In the genomic region with DNA sequence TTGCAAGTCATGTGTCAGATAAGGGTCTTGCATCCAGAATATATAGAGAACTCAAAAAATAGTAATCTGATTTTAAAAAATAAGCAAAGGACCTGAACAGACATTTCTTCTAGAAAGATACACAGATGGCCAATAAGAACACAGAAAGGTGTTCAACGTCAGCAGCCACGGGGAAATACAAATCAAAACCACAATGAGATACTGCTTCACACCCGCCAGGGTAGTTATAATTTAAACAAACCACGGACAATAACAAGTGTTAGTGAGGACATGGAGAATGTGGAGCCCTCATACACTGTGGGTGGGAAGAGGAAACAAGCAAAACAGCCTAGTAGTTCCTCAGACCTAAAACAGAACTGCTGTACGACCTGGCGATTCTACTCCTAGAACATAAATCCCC, we compare ENCODE assay signal across 11 cellular contexts. TPM values are rescaled to one million over a fixed set of nuclear protein-coding genes. Genes with fewer than 3 reads are reported as not detected.
A peak's percentile ranks its signal among the peaks of the same experiment; 100 is the strongest.
DNase-seq lines count a peak whose midpoint lies in the region; ATAC-seq, FAIRE-seq and TF ChIP-seq lines count a peak whose summit lies in the region.
"Had no signal": no experiment of that assay in that cellular context is flagged by ENCODE, and none has a peak within 500 bp of the region (broad histone marks: within the 10 kb centered on the region; RNA-seq: fewer than 3 reads in every experiment).

No MANE protein-coding gene starts in this region.

- peak; percentile 92 for ATAC-seq in CD8-positive, alpha-beta T cell
- ATAC-seq in GM21619 (IDR thresholded peaks at IDR 0.05; ENCODE audit: unreplicated experiment) (peak; percentile 44), GM19023 (IDR thresholded peaks at IDR 0.05; ENCODE audit: unreplicated experiment) (no peak)

- H3K27ac ChIP-seq in CD8-positive, alpha-beta T cell (ENCODE audit: low read depth, low read length): no peak overlapping the region
- H3K27ac ChIP-seq in muscle layer of duodenum (ENCODE audit: low read length) (peak overlapping the region; percentile 43), SJCRH30 (no peak overlapping the region)
- H3K27ac ChIP-seq: brain microvascular endothelial cell, esophagus squamous epithelium had no signal

- H3K36me3 ChIP-seq in CD8-positive, alpha-beta T cell (ENCODE audit: insufficient read depth, low read length): no peaks in the 10 kb centered on the region
- no peaks in the 10 kb centered on the region for H3K36me3 ChIP-seq in muscle layer of duodenum (ENCODE audit: control insufficient read depth in 1 of 2, insufficient read depth in 2 of 2, low read length in 2 of 2)
- no peaks in the 10 kb centered on the region for H3K36me3 ChIP-seq in SJCRH30
- H3K36me3 ChIP-seq: brain microvascular endothelial cell, esophagus squamous epithelium had no signal

- H3K36me3 Mint-ChIP-seq in CD8-positive, alpha-beta T cell: no peaks in the 10 kb centered on the region
- H3K36me3 Mint-ChIP-seq in activated naive CD4-positive, alpha-beta T cell treated with anti-CD3 and anti-CD28 coated beads, Interleukin-2, amount 10 ng/mL, durations not matched to agents 7 days and 5 days: no peaks in the 10 kb centered on the region

- peaks cover 21% of the 10 kb centered on the region for H3K4me1 Mint-ChIP-seq in CD8-positive, alpha-beta T cell (ENCODE audit: low read depth)
- H3K4me1 Mint-ChIP-seq in activated naive CD4-positive, alpha-beta T cell treated with anti-CD3 and anti-CD28 coated beads, Interleukin-2, amount 10 ng/mL, durations not matched to agents 7 days and 5 days: peaks cover 14% of the 10 kb centered on the region

- H3K27me3 Mint-ChIP-seq in CD8-positive, alpha-beta T cell (ENCODE audit: low read depth): peaks cover 7% of the 10 kb centered on the region
- peaks cover 47% of the 10 kb centered on the region for H3K27me3 Mint-ChIP-seq in activated naive CD4-positive, alpha-beta T cell treated with anti-CD3 and anti-CD28 coated beads, Interleukin-2, amount 10 ng/mL, durations not matched to agents 7 days and 5 days

- no peak for TF ChIP-seq CTCF in CD8-positive, alpha-beta T cell (IDR thresholded peaks at IDR 0.05)
- TF ChIP-seq CTCF in D721Med (IDR thresholded peaks at IDR 0.05; ENCODE audit: insufficient read depth, missing control alignments): no peak

- peaks cover 26% of the 10 kb centered on the region for H3K4me1 ChIP-seq in CD8-positive, alpha-beta T cell (ENCODE audit: insufficient read depth, low read length)
- H3K4me1 ChIP-seq in muscle layer of duodenum (ENCODE audit: control insufficient read depth in 1 of 2, insufficient read depth in 2 of 2, low read length in 2 of 2) (peaks cover 0 to 8% of the 10 kb centered on the region in 2 donors), SJCRH30 (no peaks in the 10 kb centered on the region)

- POLR2A ChIA-PET in CD8-positive, alpha-beta T cell (lab: Charles Lee): no interaction called here

- H3K9me3 Mint-ChIP-seq in CD8-positive, alpha-beta T cell: no peaks in the 10 kb centered on the region
- no peaks in the 10 kb centered on the region for H3K9me3 Mint-ChIP-seq in activated naive CD4-positive, alpha-beta T cell treated with anti-CD3 and anti-CD28 coated beads, Interleukin-2, amount 10 ng/mL, durations not matched to agents 7 days and 5 days

- H3K9me3 ChIP-seq in CD8-positive, alpha-beta T cell (ENCODE audit: low read length): no peaks in the 10 kb centered on the region
- H3K9me3 ChIP-seq in muscle layer of duodenum (ENCODE audit: control insufficient read depth in 1 of 2, low read length in 2 of 2) (no peaks in the 10 kb centered on the region), SJCRH30 (replicated peaks) (no peaks in the 10 kb centered on the region)
- H3K9me3 ChIP-seq: esophagus squamous epithelium had no signal

- H3K27ac Mint-ChIP-seq in CD8-positive, alpha-beta T cell: peak overlapping the region; percentile 90
- H3K27ac Mint-ChIP-seq in activated naive CD4-positive, alpha-beta T cell treated with anti-CD3 and anti-CD28 coated beads, Interleukin-2, amount 10 ng/mL, durations not matched to agents 7 days and 5 days: peak overlapping the region; percentile 38

- peak overlapping the region; percentile 55 for H3K4me3 Mint-ChIP-seq in CD8-positive, alpha-beta T cell
- no peak overlapping the region for H3K4me3 Mint-ChIP-seq in activated naive CD4-positive, alpha-beta T cell treated with anti-CD3 and anti-CD28 coated beads, Interleukin-2, amount 10 ng/mL, durations not matched to agents 7 days and 5 days

- no peak overlapping the region for H3K4me3 ChIP-seq in CD8-positive, alpha-beta T cell (ENCODE audit: low read depth, low read length)
- H3K4me3 ChIP-seq in muscle layer of duodenum (ENCODE audit: low read depth in 1 of 2, low read length in 2 of 2) (no peak overlapping the region), SJCRH30 (no peak overlapping the region)
- H3K4me3 ChIP-seq: esophagus squamous epithelium had no signal

- FAIRE-seq in D721Med (lab: Jason Lieb, UNC): no peak

- CTCF ChIA-PET in CD8-positive, alpha-beta T cell (lab: Charles Lee): interaction anchor here (0.7 kb wide), 1 partner anchor 348 kb away, joined by 3 read pairs; no protein-coding TSS in a partner anchor
- CTCF ChIA-PET in activated naive CD4-positive, alpha-beta T cell treated with anti-CD3 and anti-CD28 coated beads, Interleukin-2, amount 10 ng/mL, durations not matched to agents 7 days and 5 days (lab: Charles Lee): no interaction called here

- H3K27me3 ChIP-seq in CD8-positive, alpha-beta T cell (ENCODE audit: insufficient read depth, low read length): no peaks in the 10 kb centered on the region
- peaks cover 4% of the 10 kb centered on the region for H3K27me3 ChIP-seq in muscle layer of duodenum (ENCODE audit: low read depth, low read length)
- 0 out of 2 replicates have a peak, but pooled peaks cover 21% of the 10 kb centered on the region for H3K27me3 ChIP-seq in SJCRH30

- DNase-seq in CD8-positive, alpha-beta T cell: peak; percentile 9 to 65 (median 41)
- peak; percentile 42 for DNase-seq in activated naive CD4-positive, alpha-beta T cell treated with anti-CD3 and anti-CD28 coated beads, Interleukin-2, amount 10 ng/mL, durations not matched to agents 7 days and 5 days
- no peak for DNase-seq in SJCRH30
- DNase-seq in GM19238 (ENCODE audit: insufficient read length, low spot score): no peak
- DNase-seq in D721Med (ENCODE audit: insufficient read length, low spot score): no peak
- DNase-seq: DMS153, esophagus squamous epithelium had no signal

- intact Hi-C loops in CD8-positive, alpha-beta T cell (cut with DNase I, micrococcal nuclease): loop anchor here (1.0 to 2.0 kb wide), 4 partner anchors 26 to 157 kb away; a partner anchor contains a TSS

RNA-seq across cellular contexts. Expression of a gene that starts 26.6 kb away (rescaled TPM):
- 100 to 1,000 TPM; 172 to 188 TPM for total RNA-seq in CD8-positive, alpha-beta T cell
- 71.5 and 77.0 TPM in 2 replicates for total RNA-seq in SJCRH30 (2014; rRNA removed; shearing (Covaris generic))

RNA-seq across cellular contexts. Expression of a gene that starts 31.4 kb away (rescaled TPM):
- total RNA-seq in CD8-positive, alpha-beta T cell: 1 to 10 TPM in 1 of 2 experiments, under 1 TPM in 1; 0.33 to 1.5 TPM
- total RNA-seq in SJCRH30 (2014; rRNA removed; shearing (Covaris generic)): not detected in 2 replicates

RNA-seq across cellular contexts. Expression of a gene that starts 57.5 kb away (rescaled TPM):
- 1 to 10 TPM; 5.4 to 5.9 TPM for total RNA-seq in CD8-positive, alpha-beta T cell
- 4.5 and 5.0 TPM in 2 replicates for total RNA-seq in SJCRH30 (2014; rRNA removed; shearing (Covaris generic))

Comparison
In these comparisons a context has a peak if more than half of its experiments do, and no peak if none do; other contexts are left out.
1. DNase-seq: peak in CD8-positive, alpha-beta T cell (7 of 7) and activated naive CD4-positive, alpha-beta T cell treated with anti-CD3 and anti-CD28 coated beads, Interleukin-2, amount 10 ng/mL, durations not matched to agents 7 days and 5 days (single experiment); none in SJCRH30 (0 of 2), GM19238 (single experiment) and D721Med (single experiment).